ENCODE assay signal across 8 cellular contexts in genomic region chr1:20366766-20367602, GRCh38.
DNase-seq lines count a peak whose midpoint lies in the region; ATAC-seq and TF ChIP-seq lines count a peak whose summit lies in the region.

No MANE protein-coding gene starts in this region.

- no peaks in the 10 kb centered on the region for H3K79me2 ChIP-seq in MM.1S (ENCODE audit: low read length)

- H3F3A ChIP-seq in MM.1S (ENCODE audit: insufficient read depth, low read length) = no peaks in the 10 kb centered on the region

- no peak overlapping the region for H3K9ac ChIP-seq in MM.1S (ENCODE audit: low read length)

- H3K4me1 ChIP-seq in upper lobe of right lung (no peaks in the 10 kb centered on the region), MM.1S (ENCODE audit: low read length) (no peaks in the 10 kb centered on the region)

- TF ChIP-seq CTCF in upper lobe of right lung (IDR thresholded peaks at IDR 0.05) = peak; percentile 50
- no peak for TF ChIP-seq CTCF in MM.1S (IDR thresholded peaks at IDR 0.05; ENCODE audit: low read length)

- H3K27ac ChIP-seq in caudate nucleus (ENCODE audit: low read depth, low read length) = no peak overlapping the region
- H3K27ac ChIP-seq in upper lobe of right lung = peak overlapping the region; percentile 55
- no peak overlapping the region for H3K27ac ChIP-seq in MM.1S (ENCODE audit: low read length)

- H3K4me3 ChIP-seq in upper lobe of right lung = peak overlapping the region; percentile 25
- no peak overlapping the region for H3K4me3 ChIP-seq in MM.1S (ENCODE audit: low read length)

- no peaks in the 10 kb centered on the region for H3K9me3 ChIP-seq in upper lobe of right lung
- H3K9me3 ChIP-seq in MM.1S (replicated peaks; ENCODE audit: insufficient read depth, low read length) = no peaks in the 10 kb centered on the region

- H3K27me3 ChIP-seq in upper lobe of right lung (peaks cover 72% of the 10 kb centered on the region), MM.1S (replicated peaks; ENCODE audit: insufficient read depth, low read length) (peaks cover 92% of the 10 kb centered on the region)

- DNase-seq in DMS114 treated with DMSO at 0.1 percent for 48 hours (lab: John Stamatoyannopoulos, UW; ENCODE audit: unreplicated experiment) (peak; percentile 72), M059J (ENCODE audit: low read depth) (peak; percentile 59), caudate nucleus (lab: John Stamatoyannopoulos, UW) (peak in 41 of 61 donors; percentile 10 to 60 (median 34)), left lobe of liver (ENCODE audit: low spot score) (no peak), upper lobe of right lung (no peak), RKO (ENCODE audit: low spot score) (no peak), MM.1S (no peak)

- H3K36me3 ChIP-seq in upper lobe of right lung (no peaks in the 10 kb centered on the region), MM.1S (replicated peaks; ENCODE audit: insufficient read depth, low read length) (no peaks in the 10 kb centered on the region)

- no peaks in the 10 kb centered on the region for H3K9me2 ChIP-seq in MM.1S (replicated peaks; ENCODE audit: insufficient read depth, low read length)

- ATAC-seq in left lobe of liver (peak; percentile 74), upper lobe of right lung (peak; percentile 28), GM18519 (IDR thresholded peaks at IDR 0.05; ENCODE audit: low FRiP score, unreplicated experiment) (no peak)

- H4K20me1 ChIP-seq in MM.1S (ENCODE audit: insufficient read depth, low read length) = no peaks in the 10 kb centered on the region

- intact Hi-C loops in upper lobe of right lung (cut with DNase I) = no loop called here

- no peak overlapping the region for H2AFZ ChIP-seq in MM.1S (ENCODE audit: low read length)

- H3K4me2 ChIP-seq in MM.1S (ENCODE audit: low read depth, low read length) = no peak overlapping the region

Comparison
In these comparisons a context has a peak if more than half of its experiments do, and no peak if none do; other contexts are left out.
1. DNase-seq: peak in DMS114 treated with DMSO at 0.1 percent for 48 hours (single experiment), M059J (single experiment) and caudate nucleus (41 of 61); none in left lobe of liver (single experiment), upper lobe of right lung (single experiment), RKO (single experiment) and MM.1S (single experiment).